18 cellular contexts compared by ENCODE assay signal in the genomic region with DNA sequence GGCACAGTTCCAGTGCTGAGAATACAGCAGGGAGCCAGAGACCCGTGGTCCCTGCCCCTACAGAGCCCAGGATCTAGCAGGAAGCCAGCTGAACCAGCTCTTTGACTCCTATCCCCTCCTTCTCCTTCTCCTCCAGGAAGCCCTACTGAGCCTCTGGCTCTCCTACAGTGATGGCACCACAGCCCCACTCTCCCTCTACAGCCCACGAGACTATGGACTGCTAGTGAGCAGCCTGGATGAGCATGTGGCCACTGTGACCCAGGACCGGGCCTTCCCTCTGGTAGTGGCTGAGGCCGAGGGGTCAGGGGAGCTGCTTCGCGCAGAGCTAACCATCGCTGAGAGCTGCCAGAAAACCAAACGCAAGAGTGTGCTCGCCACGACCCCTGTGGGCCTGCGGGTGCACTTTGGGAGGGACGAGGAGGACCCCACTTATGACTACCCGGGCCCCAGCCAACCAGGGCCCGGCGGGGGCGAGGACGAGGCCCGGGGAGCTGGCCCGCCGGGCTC. TPM values are rescaled to one million over a fixed set of nuclear protein-coding genes. Genes with fewer than 3 reads are reported as not detected.
DNase-seq lines count a peak whose midpoint lies in the region; ATAC-seq and TF ChIP-seq lines count a peak whose summit lies in the region.
"Had no signal": no experiment of that assay in that cellular context is flagged by ENCODE, and none has a peak within 500 bp of the region (broad histone marks: within the 10 kb centered on the region; RNA-seq: fewer than 3 reads in every experiment).

No MANE protein-coding gene starts in this region.

- peak overlapping the region; percentile 91 for H3K4me3 Mint-ChIP-seq in CD8-positive, alpha-beta T cell
- peak overlapping the region; percentile 48 for H3K4me3 Mint-ChIP-seq in activated naive CD8-positive, alpha-beta T cell treated with anti-CD3 and anti-CD28 coated beads for 36 hours
- peak overlapping the region; percentile 86 for H3K4me3 Mint-ChIP-seq in natural killer cell

- peaks cover 3% of the 10 kb centered on the region for H3K27me3 Mint-ChIP-seq in CD8-positive, alpha-beta T cell (ENCODE audit: low read depth)
- H3K27me3 Mint-ChIP-seq in activated naive CD8-positive, alpha-beta T cell treated with anti-CD3 and anti-CD28 coated beads for 36 hours: peaks cover 2% of the 10 kb centered on the region
- H3K27me3 Mint-ChIP-seq in natural killer cell (ENCODE audit: low read depth in 2 of 2): peaks cover 26 to 45% of the 10 kb centered on the region in 2 donors

- no peak for TF ChIP-seq CTCF in CD8-positive, alpha-beta T cell (IDR thresholded peaks at IDR 0.05)
- TF ChIP-seq CTCF in natural killer cell (IDR thresholded peaks at IDR 0.05): no peak

- H3K9me3 ChIP-seq in BLaER1 treated with 17β-estradiol and CSF1 and Interleukin-3, amounts not matched to agents 10 nM and 100 nM (replicated peaks in 1 of 11): no peaks in the 10 kb centered on the region
- no peaks in the 10 kb centered on the region for H3K9me3 ChIP-seq in CD8-positive, alpha-beta T cell (ENCODE audit: low read length)
- H3K9me3 ChIP-seq: gastrocnemius medialis, right atrium auricular region, SJCRH30 had no signal

- peaks cover 17% of the 10 kb centered on the region for H3K4me1 Mint-ChIP-seq in CD8-positive, alpha-beta T cell (ENCODE audit: low read depth)
- peaks cover 7% of the 10 kb centered on the region for H3K4me1 Mint-ChIP-seq in activated naive CD8-positive, alpha-beta T cell treated with anti-CD3 and anti-CD28 coated beads for 36 hours
- peaks cover 0 to 21% of the 10 kb centered on the region in 2 donors for H3K4me1 Mint-ChIP-seq in natural killer cell

- no peak for DNase-seq in CD8-positive, alpha-beta T cell
- DNase-seq in activated naive CD8-positive, alpha-beta T cell treated with anti-CD3 and anti-CD28 coated beads for 36 hours: no peak
- DNase-seq in natural killer cell (no peak), T-helper 9 cell (no peak), NCI-H1694 treated with DMSO at 0.1 percent for 48 hours (lab: John Stamatoyannopoulos, UW) (no peak)
- DNase-seq: gastrocnemius medialis, HCEC 1CT, hypothalamus, islet precursor cell, NCI-H1436, NCI-H524 treated with DMSO at 0.1 percent for 48 hours, SJCRH30 had no signal

- no peaks in the 10 kb centered on the region for H3K36me3 ChIP-seq in BLaER1 treated with 17β-estradiol and CSF1 and Interleukin-3, amounts not matched to agents 10 nM and 100 nM
- H3K36me3 ChIP-seq in CD8-positive, alpha-beta T cell (ENCODE audit: insufficient read depth, low read length): no peaks in the 10 kb centered on the region
- H3K36me3 ChIP-seq: gastrocnemius medialis, right atrium auricular region, SJCRH30 had no signal

- intact Hi-C loops in CD8-positive, alpha-beta T cell (cut with DNase I, micrococcal nuclease): loop anchor here (5.0 kb wide), 2 partner anchors 75 to 480 kb away; partner anchors contain the start of gene RAD51D (in 1 of the 2)
- intact Hi-C loops in natural killer cell (cut with micrococcal nuclease): no loop called here

- 0 out of 22 replicates have a peak overlapping the region, but pooled peaks of 1 of the 11 experiments have one; percentile 1 for H3K27ac ChIP-seq in BLaER1 treated with 17β-estradiol and CSF1 and Interleukin-3, amounts not matched to agents 10 nM and 100 nM
- H3K27ac ChIP-seq in CD8-positive, alpha-beta T cell (ENCODE audit: low read depth, low read length): no peak overlapping the region
- H3K27ac ChIP-seq: gastrocnemius medialis, right atrium auricular region, SJCRH30 had no signal

- peak overlapping the region in 4 of 11 experiments; percentile 48 to 66 (median 54); a peak in 4 of 22 replicates for H3K9ac ChIP-seq in BLaER1 treated with 17β-estradiol and CSF1 and Interleukin-3, amounts not matched to agents 10 nM and 100 nM

- CTCF ChIA-PET in CD8-positive, alpha-beta T cell (lab: Charles Lee): interaction anchor here (0.9 to 2.7 kb wide), 7 partner anchors 10 to 111 kb away, joined by 3 to 25 read pairs (median 6); no protein-coding TSS in a partner anchor

- H3K4me2 ChIP-seq in BLaER1 treated with 17β-estradiol and CSF1 and Interleukin-3, amounts not matched to agents 10 nM and 100 nM: peak overlapping the region; percentile 88 to 100 (median 97)

- POLR2A ChIA-PET in CD8-positive, alpha-beta T cell (lab: Charles Lee): no interaction called here

- no peaks in the 10 kb centered on the region for H3K9me3 Mint-ChIP-seq in CD8-positive, alpha-beta T cell
- no peaks in the 10 kb centered on the region for H3K9me3 Mint-ChIP-seq in activated naive CD8-positive, alpha-beta T cell treated with anti-CD3 and anti-CD28 coated beads for 36 hours
- no peaks in the 10 kb centered on the region for H3K9me3 Mint-ChIP-seq in natural killer cell

- peak overlapping the region; percentile 48 to 69 (median 56); a peak in 14 of 20 replicates for H3K4me3 ChIP-seq in BLaER1 treated with 17β-estradiol and CSF1 and Interleukin-3, amounts not matched to agents 10 nM and 100 nM
- peak overlapping the region; percentile 84 for H3K4me3 ChIP-seq in CD8-positive, alpha-beta T cell (ENCODE audit: low read depth, low read length)
- H3K4me3 ChIP-seq: lung, SJCRH30 had no signal

- H3K36me3 Mint-ChIP-seq in CD8-positive, alpha-beta T cell: no peaks in the 10 kb centered on the region
- H3K36me3 Mint-ChIP-seq in activated naive CD8-positive, alpha-beta T cell treated with anti-CD3 and anti-CD28 coated beads for 36 hours: no peaks in the 10 kb centered on the region
- H3K36me3 Mint-ChIP-seq in natural killer cell: no peaks in the 10 kb centered on the region

- H3K27ac Mint-ChIP-seq in CD8-positive, alpha-beta T cell: no peak overlapping the region
- H3K27ac Mint-ChIP-seq in activated naive CD8-positive, alpha-beta T cell treated with anti-CD3 and anti-CD28 coated beads for 36 hours: no peak overlapping the region
- peak overlapping the region in 1 of 2 donors; percentile 40 for H3K27ac Mint-ChIP-seq in natural killer cell

- no peak for ATAC-seq in CD8-positive, alpha-beta T cell
- ATAC-seq in natural killer cell (no peak), GM19397 (IDR thresholded peaks at IDR 0.05; ENCODE audit: unreplicated experiment) (no peak)
- ATAC-seq: esophagus mucosa, gastrocnemius medialis had no signal

- H3K4me1 ChIP-seq in BLaER1 treated with 17β-estradiol and CSF1 and Interleukin-3, amounts not matched to agents 10 nM and 100 nM: peaks cover 9 to 18% (median 13%) of the 10 kb centered on the region in 10 experiments; a peak in 18 of 20 replicates
- peaks cover 18% of the 10 kb centered on the region for H3K4me1 ChIP-seq in CD8-positive, alpha-beta T cell (ENCODE audit: insufficient read depth, low read length)
- H3K4me1 ChIP-seq: gastrocnemius medialis, SJCRH30 had no signal

- peaks cover 16 to 26% (median 19%) of the 10 kb centered on the region in 11 experiments; a peak in 21 of 22 replicates for H3K27me3 ChIP-seq in BLaER1 treated with 17β-estradiol and CSF1 and Interleukin-3, amounts not matched to agents 10 nM and 100 nM
- no peaks in the 10 kb centered on the region for H3K27me3 ChIP-seq in CD8-positive, alpha-beta T cell (ENCODE audit: insufficient read depth, low read length)
- H3K27me3 ChIP-seq: right atrium auricular region had no signal

- peaks cover 0 to 16% (median 0%) of the 10 kb centered on the region in 11 experiments; a peak in 7 of 22 replicates for H4K20me1 ChIP-seq in BLaER1 treated with 17β-estradiol and CSF1 and Interleukin-3, amounts not matched to agents 10 nM and 100 nM

RNA-seq across cellular contexts. Expression of gene TMEM132E, which starts 57.7 kb away (rescaled TPM):
- total RNA-seq in CD8-positive, alpha-beta T cell: not detected
- under 1 TPM in 1 of 2 experiments, not detected in 1; 0.06 TPM for total RNA-seq in activated naive CD8-positive, alpha-beta T cell treated with anti-CD3 and anti-CD28 coated beads for 36 hours
- under 1 TPM in 2 of 3 donors, not detected in 1; 0.05 to 0.08 TPM for total RNA-seq in natural killer cell
- total RNA-seq: Daoy, esophagus mucosa, gastrocnemius medialis, SJCRH30 had no signal
